ENCODE assay signal across 16 cellular contexts in the genomic region with DNA sequence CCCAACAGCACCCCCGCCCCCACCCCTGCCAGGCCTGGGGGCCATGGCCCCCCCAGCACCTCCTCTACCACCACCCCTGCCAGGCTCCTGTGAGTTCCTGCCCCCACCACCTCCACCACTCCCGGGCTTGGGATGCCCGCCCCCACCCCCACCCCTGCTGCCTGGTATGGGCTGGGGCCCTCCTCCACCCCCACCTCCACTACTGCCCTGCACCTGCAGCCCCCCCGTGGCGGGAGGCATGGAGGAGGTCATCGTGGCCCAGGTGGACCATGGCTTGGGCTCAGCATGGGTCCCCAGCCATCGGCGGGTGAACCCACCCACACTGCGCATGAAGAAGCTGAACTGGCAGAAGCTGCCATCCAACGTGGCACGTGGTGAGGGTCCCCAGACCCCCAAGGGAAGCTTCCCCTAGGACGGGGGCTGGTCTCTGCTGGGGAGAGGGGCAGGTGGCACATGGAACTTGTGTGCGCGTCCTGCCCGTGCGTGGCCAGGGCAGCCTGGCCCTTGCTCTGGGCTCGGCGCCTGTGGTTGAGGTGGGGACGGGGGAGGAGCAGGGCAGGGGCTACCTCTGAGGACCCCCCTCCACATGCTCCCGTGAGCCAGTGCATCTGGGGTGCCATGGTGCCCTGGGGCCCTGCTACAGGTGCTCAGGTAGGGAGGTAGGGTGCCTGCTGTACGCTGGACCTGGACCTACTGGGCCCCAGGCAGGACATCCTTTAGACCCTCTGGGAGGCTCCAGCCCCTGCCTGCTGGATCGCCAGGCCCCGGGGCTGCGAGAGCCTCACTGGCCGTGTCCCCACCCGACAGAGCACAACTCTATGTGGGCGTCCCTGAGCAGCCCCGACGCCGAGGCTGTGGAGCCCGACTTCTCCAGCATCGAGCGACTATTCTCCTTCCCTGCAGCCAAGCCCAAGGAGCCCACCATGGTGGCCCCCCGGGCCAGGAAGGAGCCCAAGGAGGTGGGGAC. TPM values are rescaled to one million over a fixed set of nuclear protein-coding genes. Genes with fewer than 3 reads are reported as not detected.
A peak's percentile ranks its signal among the peaks of the same experiment; 100 is the strongest.
DNase-seq lines count a peak whose midpoint lies in the region; ATAC-seq and TF ChIP-seq lines count a peak whose summit lies in the region.
"Had no signal": no experiment of that assay in that cellular context is flagged by ENCODE, and none has a peak within 500 bp of the region (broad histone marks: within the 10 kb centered on the region; RNA-seq: fewer than 3 reads in every experiment).

No MANE protein-coding gene starts in this region.

- BruUV-seq in Caco-2 (replicated peaks; lab: Mats Ljungman, UMichigan), result no TSS peak

- intact Hi-C loops in Caco-2 (cut with micrococcal nuclease; ENCODE audit: unreplicated experiment) (loop anchor here (1.0 kb wide), 2 partner anchors 23 to 58 kb away; no protein-coding TSS in a partner anchor), stomach (cut with DNase I; ENCODE audit: low total_unique reads) (loop anchor here (5.0 kb wide), 1 partner anchor 51 kb away; no protein-coding TSS in a partner anchor)

- peaks cover 49% of the 10 kb centered on the region for H3K36me3 Mint-ChIP-seq in Caco-2 (ENCODE audit: insufficient read depth, unreplicated experiment)
- H3K36me3 Mint-ChIP-seq in chondrocyte (ENCODE audit: low read depth), result peaks cover 14% of the 10 kb centered on the region
- H3K36me3 Mint-ChIP-seq: naive B cell had no signal

- H3K4me3 ChIP-seq in Caco-2 (ENCODE audit: low read depth, low read length), result no peak overlapping the region
- H3K4me3 ChIP-seq in neuronal stem cell (ENCODE audit: low read length in 2 of 2), result no peak overlapping the region
- no peak overlapping the region for H3K4me3 ChIP-seq in stomach
- H3K4me3 ChIP-seq: breast epithelium, lower lobe of right lung, SJSA1 had no signal

- H3K27me3 Mint-ChIP-seq in Caco-2 (ENCODE audit: insufficient read depth, unreplicated experiment), result no peaks in the 10 kb centered on the region
- no peaks in the 10 kb centered on the region for H3K27me3 Mint-ChIP-seq in chondrocyte (ENCODE audit: low read depth)
- H3K27me3 Mint-ChIP-seq: activated naive CD8-positive, alpha-beta T cell treated with anti-CD3 and anti-CD28 coated beads, Interleukin-2, amount 10 ng/mL, durations not matched to agents 7 days and 5 days; naive B cell had no signal

- no CpG with 5 or more reads among the region's 34 CpGs for WGBS in neuronal stem cell (ENCODE audit: extremely low coverage in 2 of 2, insufficient read length in 2 of 2, insufficient replicate concordance in 1 of 2), 2 donors
- 60 to 68% (median 66%) methylated on average over 8 to 34 of the region's 34 CpGs for WGBS in stomach, 5 donors

- peak overlapping the region; percentile 97 for H2BK12ac ChIP-seq in neuronal stem cell (ENCODE audit: low read length)

- H4K8ac ChIP-seq in neuronal stem cell (ENCODE audit: low read depth, low read length), result no peak overlapping the region

- H2AFZ ChIP-seq in neuronal stem cell (ENCODE audit: low read length), result no peak overlapping the region
- H2AFZ ChIP-seq: parathyroid adenoma had no signal

- no peak overlapping the region for H3K4ac ChIP-seq in neuronal stem cell (ENCODE audit: low read length)

- POLR2A ChIA-PET in Caco-2 (lab: Charles Lee), result no interaction called here

- no peak for DNase-seq in Caco-2
- DNase-seq in chondrocyte (ENCODE audit: low spot score), result no peak
- DNase-seq in neuronal stem cell (ENCODE audit: low spot score), result no peak
- no peak for DNase-seq in stomach
- DNase-seq in GOT3 (lab: John Stamatoyannopoulos, UW), result no peak

- peak overlapping the region; percentile 64 for H2BK120ac ChIP-seq in neuronal stem cell (ENCODE audit: low read depth, low read length)

- no peak for TF ChIP-seq POLR2A in stomach (IDR thresholded peaks at IDR 0.05)

- H3K4me1 ChIP-seq in Caco-2 (no peaks in the 10 kb centered on the region), neuronal stem cell (ENCODE audit: control insufficient read depth in 2 of 2, insufficient read depth in 1 of 2, low read depth in 1 of 2, low read length in 2 of 2) (peaks cover 3 to 11% of the 10 kb centered on the region in 2 donors), stomach (peaks cover 4 to 22% (median 16%) of the 10 kb centered on the region in 4 donors)
- H3K4me1 ChIP-seq: breast epithelium, parathyroid adenoma had no signal

- peak overlapping the region; percentile 64 for H3K27ac Mint-ChIP-seq in Caco-2 (ENCODE audit: unreplicated experiment)
- H3K27ac Mint-ChIP-seq in chondrocyte (ENCODE audit: unreplicated experiment), result peak overlapping the region; percentile 36
- H3K27ac Mint-ChIP-seq: activated naive CD8-positive, alpha-beta T cell treated with anti-CD3 and anti-CD28 coated beads, Interleukin-2, amount 10 ng/mL, durations not matched to agents 7 days and 5 days had no signal

- CTCF ChIA-PET in Caco-2 (lab: Charles Lee), result interaction anchor here (1.1 to 1.5 kb wide), 2 partner anchors 23 to 42 kb away, joined by 3 to 5 read pairs; no protein-coding TSS in a partner anchor

- H3K79me1 ChIP-seq in neuronal stem cell (ENCODE audit: low read depth, low read length), result peaks cover 6% of the 10 kb centered on the region

- H3K27me3 ChIP-seq in Caco-2 (replicated peaks; ENCODE audit: control insufficient read depth, insufficient read depth, low read length) (no peaks in the 10 kb centered on the region), neuronal stem cell (ENCODE audit: control insufficient read depth in 3 of 3, insufficient read depth in 3 of 3, low read depth in 1 of 3, low read length in 3 of 3) (peaks cover 0 to 2% (median 0%) of the 10 kb centered on the region in 3 experiments), stomach (no peaks in the 10 kb centered on the region)
- H3K27me3 ChIP-seq: breast epithelium, SJSA1 had no signal

- H3K36me3 ChIP-seq in Caco-2 (ENCODE audit: control insufficient read depth, insufficient read depth, low read length), result peaks cover 4% of the 10 kb centered on the region
- peaks cover 26 to 65% of the 10 kb centered on the region in 2 donors for H3K36me3 ChIP-seq in neuronal stem cell (replicated peaks in 1 of 2; ENCODE audit: control insufficient read depth in 2 of 2, insufficient read depth in 2 of 2, low read length in 2 of 2)
- H3K36me3 ChIP-seq in stomach, result peaks cover 50 to 87% (median 81%) of the 10 kb centered on the region in 4 donors
- H3K36me3 ChIP-seq: breast epithelium had no signal

- H3K9ac ChIP-seq in neuronal stem cell (ENCODE audit: low read depth, low read length, poor library complexity), result peak overlapping the region; percentile 38
- H3K9ac ChIP-seq: KMS-11, parathyroid adenoma had no signal

- H3K18ac ChIP-seq in neuronal stem cell (ENCODE audit: low read length), result peak overlapping the region; percentile 96

- TF ChIP-seq EP300 in stomach (IDR thresholded peaks at IDR 0.05), result no peak

- ATAC-seq in HG02759 (IDR thresholded peaks at IDR 0.05; ENCODE audit: unreplicated experiment) (peak; percentile 11), HG02678 (IDR thresholded peaks at IDR 0.05; ENCODE audit: unreplicated experiment) (no peak)

- H2AK5ac ChIP-seq in neuronal stem cell (ENCODE audit: low read depth, low read length), result peak overlapping the region; percentile 99

- no peaks in the 10 kb centered on the region for H3K9me3 Mint-ChIP-seq in Caco-2 (ENCODE audit: unreplicated experiment)
- H3K9me3 Mint-ChIP-seq in chondrocyte (ENCODE audit: low read depth), result no peaks in the 10 kb centered on the region
- H3K9me3 Mint-ChIP-seq: activated naive CD8-positive, alpha-beta T cell treated with anti-CD3 and anti-CD28 coated beads, Interleukin-2, amount 10 ng/mL, durations not matched to agents 7 days and 5 days; naive B cell had no signal

- H3K4me1 Mint-ChIP-seq in Caco-2 (ENCODE audit: low read depth, unreplicated experiment) (no peaks in the 10 kb centered on the region), chondrocyte (ENCODE audit: low read depth) (peaks cover 5% of the 10 kb centered on the region)

- no peak overlapping the region for H2BK5ac ChIP-seq in neuronal stem cell (ENCODE audit: low read length)

- no peak overlapping the region for H3K4me3 Mint-ChIP-seq in Caco-2 (ENCODE audit: unreplicated experiment)
- no peak overlapping the region for H3K4me3 Mint-ChIP-seq in chondrocyte (ENCODE audit: unreplicated experiment)
- H3K4me3 Mint-ChIP-seq: activated naive CD8-positive, alpha-beta T cell treated with anti-CD3 and anti-CD28 coated beads, Interleukin-2, amount 10 ng/mL, durations not matched to agents 7 days and 5 days had no signal

- peak overlapping the region; percentile 99 for H4K91ac ChIP-seq in neuronal stem cell (ENCODE audit: low read depth, low read length, poor library complexity)

- TF ChIP-seq CTCF in Caco-2 (IDR thresholded peaks at IDR 0.05; ENCODE audit: insufficient read depth in 1 of 2, low read depth in 1 of 2, low read length in 1 of 2, severe bottlenecking in 1 of 2, unreplicated experiment in 1 of 2) (no peak), chondrocyte (IDR thresholded peaks at IDR 0.05) (no peak), stomach (IDR thresholded peaks at IDR 0.05) (no peak)

- H3K9me3 ChIP-seq in Caco-2, result no peaks in the 10 kb centered on the region
- H3K9me3 ChIP-seq in neuronal stem cell (replicated peaks in 1 of 2; ENCODE audit: control insufficient read depth in 2 of 2, insufficient read depth in 1 of 2, low read depth in 1 of 2, low read length in 2 of 2), result peaks cover 11% of the 10 kb centered on the region in 2 donors
- H3K9me3 ChIP-seq in stomach, result no peaks in the 10 kb centered on the region
- H3K9me3 ChIP-seq: breast epithelium, lower lobe of right lung, SJSA1 had no signal

- H2BK15ac ChIP-seq in neuronal stem cell (ENCODE audit: low read length), result peak overlapping the region; percentile 79

- H3K23ac ChIP-seq in neuronal stem cell (ENCODE audit: low read depth, low read length, poor library complexity), result peak overlapping the region; percentile 93

- H3K14ac ChIP-seq in neuronal stem cell (ENCODE audit: low read length), result peak overlapping the region; percentile 63

- H3K27ac ChIP-seq in neuronal stem cell (replicated peaks; ENCODE audit: low read length) (no peak overlapping the region), stomach (no peak overlapping the region)
- H3K27ac ChIP-seq: breast epithelium, C4-2B, HL-60, KMS-11, lower lobe of right lung, parathyroid adenoma, SJSA1 had no signal

- H3K4me2 ChIP-seq in neuronal stem cell (ENCODE audit: insufficient read depth, low read length, poor library complexity, severe bottlenecking), result no peak overlapping the region
- H3K4me2 ChIP-seq: KMS-11 had no signal

RNA-seq across cellular contexts. Expression of a gene that starts 16.1 kb away (rescaled TPM):
- total RNA-seq in Caco-2 (2022), result 1.6 and 3.2 TPM in 2 replicates
- 7.1 to 9.9 TPM (median 7.9 TPM) in 3 replicates for total RNA-seq in chondrocyte
- 23.8 TPM for polyA plus RNA-seq in neuronal stem cell (2013, experiment 1 of 2)
- 21.4 TPM for polyA plus RNA-seq in neuronal stem cell (2013, experiment 2 of 2)
- 10 to 100 TPM in 1 of 5 donors, 1 to 10 TPM in 3, not detected in 1; 7.0 to 59.4 (median 7.6) TPM for total RNA-seq in stomach
- polyA plus RNA-seq in stomach, result 10 to 100 TPM; 12.3 to 16.7 (median 14.5) TPM

RNA-seq across cellular contexts. Expression of a gene that starts 18.5 kb away (rescaled TPM):
- total RNA-seq in Caco-2 (2022), result 70.8 TPM in 2 replicates
- total RNA-seq in chondrocyte, result 117 to 152 TPM (median 121 TPM) in 3 replicates
- 19.0 TPM for polyA plus RNA-seq in neuronal stem cell (2013, experiment 1 of 2)
- polyA plus RNA-seq in neuronal stem cell (2013, experiment 2 of 2), result 19.6 TPM
- total RNA-seq in stomach, result 100 to 1,000 TPM in 4 of 5 donors, 10 to 100 TPM in 1; 45.9 to 385 (median 184) TPM
- 100 to 1,000 TPM in 1 of 3 donors, 10 to 100 TPM in 2; 74.7 to 113 (median 90.3) TPM for polyA plus RNA-seq in stomach

RNA-seq across cellular contexts. Expression of a gene that starts 45.0 kb away (rescaled TPM):
- 99.3 and 105 TPM in 2 replicates for total RNA-seq in Caco-2 (2022)
- 47.0 to 54.9 TPM (median 47.4 TPM) in 3 replicates for total RNA-seq in chondrocyte
- 109 TPM for polyA plus RNA-seq in neuronal stem cell (2013, experiment 1 of 2)
- polyA plus RNA-seq in neuronal stem cell (2013, experiment 2 of 2), result 114 TPM
- 100 to 1,000 TPM in 4 of 5 donors, 10 to 100 TPM in 1; 73.3 to 366 (median 252) TPM for total RNA-seq in stomach
- polyA plus RNA-seq in stomach, result 100 to 1,000 TPM; 200 to 247 (median 213) TPM
